ENCODE assay signal across 1 cellular context in the genomic region with DNA sequence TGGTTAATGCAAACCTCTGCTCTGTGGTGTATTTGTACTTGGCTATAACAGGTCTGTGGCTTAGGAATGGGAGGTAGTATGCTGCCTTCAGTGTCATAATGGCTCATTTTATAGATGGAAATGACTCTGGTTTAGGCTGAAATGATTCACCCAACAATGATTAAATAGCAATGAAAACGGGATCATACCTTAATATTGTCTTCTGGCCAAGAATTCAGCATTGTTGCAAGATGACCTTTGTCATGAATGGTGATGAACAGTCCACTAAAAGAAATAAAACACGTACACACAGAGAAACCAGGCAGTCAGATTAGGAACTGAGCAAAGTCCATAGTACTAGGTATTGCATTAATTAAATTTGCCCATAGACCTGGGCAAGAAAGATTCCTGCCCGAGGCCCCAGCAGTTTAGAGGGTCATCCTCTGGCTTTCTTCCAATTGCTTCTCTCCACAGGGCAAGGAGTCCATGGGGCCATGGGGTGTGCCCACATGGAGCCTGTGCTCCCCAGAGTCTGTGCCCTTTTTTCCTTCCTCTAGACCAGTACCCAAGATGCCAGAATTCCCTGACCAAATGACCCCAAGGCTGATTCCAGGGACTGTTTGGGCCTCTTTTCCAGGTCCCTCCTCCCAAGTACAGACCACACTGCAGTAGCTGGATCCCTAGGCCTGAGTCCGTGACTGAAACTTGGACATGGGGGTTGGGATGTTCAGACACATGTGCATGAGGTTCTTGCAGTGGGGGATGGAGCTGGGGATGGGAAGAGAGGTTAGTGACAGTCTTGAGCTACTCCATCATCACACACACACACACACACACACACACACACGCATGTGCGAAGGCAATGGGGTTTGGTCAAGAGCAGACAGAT.
TF ChIP-seq lines count a peak whose summit lies in the region.

No MANE protein-coding gene starts in this region.

TF ChIP-seq in A549, 52 proteins besides CTCF, POLR2A, EP300 and RAD21 (continued from another document):
- TF ChIP-seq SMC3 (IDR thresholded peaks at IDR 0.05) (peak; percentile 48), KDM5A (IDR thresholded peaks at IDR 0.05) (no peak), MAFK (IDR thresholded peaks at IDR 0.05; ENCODE audit: partially characterized antibody) (no peak), HDAC2 (IDR thresholded peaks at IDR 0.05) (no peak), ZFP36 (IDR thresholded peaks at IDR 0.05; ENCODE audit: borderline replicate concordance, partially characterized antibody) (no peak), POLR2AphosphoS2 (conservative IDR thresholded peaks at IDR 0.05; ENCODE audit: low read length) (no peak), HOXA7 (CRISPR knock-in tag; IDR thresholded peaks at IDR 0.05) (no peak), EHF (CRISPR knock-in tag; IDR thresholded peaks at IDR 0.05) (no peak), RFX5 (IDR thresholded peaks at IDR 0.05) (no peak), CHD2 (IDR thresholded peaks at IDR 0.05; ENCODE audit: low read length, partially characterized antibody) (peak; percentile 8), ATOH8 (CRISPR knock-in tag; IDR thresholded peaks at IDR 0.05; ENCODE audit: low read depth) (peak; percentile 47; the same call in 1 of the 2 replicates), CBX8 (IDR thresholded peaks at IDR 0.05) (no peak), NFE2L2 (conservative IDR thresholded peaks at IDR 0.05; ENCODE audit: low read length) (no peak), CEBPB (IDR thresholded peaks at IDR 0.05) (peak; percentile 71 to 84)
- TF ChIP-seq, protein P1, sequence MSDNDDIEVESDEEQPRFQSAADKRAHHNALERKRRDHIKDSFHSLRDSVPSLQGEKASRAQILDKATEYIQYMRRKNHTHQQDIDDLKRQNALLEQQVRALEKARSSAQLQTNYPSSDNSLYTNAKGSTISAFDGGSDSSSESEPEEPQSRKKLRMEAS (IDR thresholded peaks at IDR 0.05), result peak; percentile 32; the same call in 1 of the 2 replicates
- TF ChIP-seq, protein P2, sequence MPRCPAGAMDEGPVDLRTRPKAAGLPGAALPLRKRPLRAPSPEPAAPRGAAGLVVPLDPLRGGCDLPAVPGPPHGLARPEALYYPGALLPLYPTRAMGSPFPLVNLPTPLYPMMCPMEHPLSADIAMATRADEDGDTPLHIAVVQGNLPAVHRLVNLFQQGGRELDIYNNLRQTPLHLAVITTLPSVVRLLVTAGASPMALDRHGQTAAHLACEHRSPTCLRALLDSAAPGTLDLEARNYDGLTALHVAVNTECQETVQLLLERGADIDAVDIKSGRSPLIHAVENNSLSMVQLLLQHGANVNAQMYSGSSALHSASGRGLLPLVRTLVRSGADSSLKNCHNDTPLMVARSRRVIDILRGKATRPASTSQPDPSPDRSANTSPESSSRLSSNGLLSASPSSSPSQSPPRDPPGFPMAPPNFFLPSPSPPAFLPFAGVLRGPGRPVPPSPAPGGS (IDR thresholded peaks at IDR 0.05), result peak; percentile 72; the same call in 1 of the 3 replicates
